ENCODE assay signal across 13 cellular contexts in the genomic region with DNA sequence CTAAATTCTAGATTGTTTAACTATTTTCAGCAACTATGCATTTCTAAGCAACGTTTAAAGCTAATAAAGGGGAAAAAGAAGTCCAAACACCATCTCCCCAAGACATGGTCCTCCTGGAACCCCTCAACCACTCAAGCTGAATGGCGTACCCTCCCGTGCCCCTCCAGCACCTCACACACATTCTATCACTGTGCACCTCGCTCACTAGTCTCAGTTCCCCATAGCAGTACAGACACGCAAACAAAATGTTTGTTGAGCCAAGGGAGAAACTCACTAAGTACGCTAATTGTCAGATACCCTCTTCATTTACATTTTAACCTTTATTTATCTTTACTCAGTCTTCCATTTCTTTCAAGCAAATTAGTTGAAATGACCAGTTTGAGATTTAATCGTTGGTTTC. TPM values are rescaled to one million over a fixed set of nuclear protein-coding genes. Genes with fewer than 3 reads are reported as not detected.
DNase-seq lines count a peak whose midpoint lies in the region; ATAC-seq lines count a peak whose summit lies in the region.
"Had no signal": no experiment of that assay in that cellular context is flagged by ENCODE, and none has a peak within 500 bp of the region (broad histone marks: within the 10 kb centered on the region; RNA-seq: fewer than 3 reads in every experiment).

No MANE protein-coding gene starts in this region.

- peaks cover 23% of the 10 kb centered on the region for H3K4me1 Mint-ChIP-seq in memory B cell
- H3K4me1 Mint-ChIP-seq in activated T-helper 1 cell treated with anti-CD3 and anti-CD28 coated beads, Interleukin-12 subunit alpha, Interleukin-12 subunit beta, Interleukin-2, Interleukin-4 antibody, amounts not matched to agents 30 ng/mL and 10 ng/mL and 1 ng/mL, durations not matched to agents 14 hours and 24 hours and 36 hours (ENCODE audit: low read depth) = no peaks in the 10 kb centered on the region
- peaks cover 28% of the 10 kb centered on the region for H3K4me1 Mint-ChIP-seq in activated T-cell treated with anti-CD3 and anti-CD28 coated beads, Interleukin-2, amount 50 U/mL, for 72 hours (ENCODE audit: low read depth)
- H3K4me1 Mint-ChIP-seq: neural progenitor cell had no signal

- intact Hi-C loops in activated T-helper 1 cell treated with anti-CD3 and anti-CD28 coated beads, Interleukin-12 subunit alpha, Interleukin-12 subunit beta, Interleukin-2, Interleukin-4 antibody, amounts not matched to agents 30 ng/mL and 10 ng/mL and 1 ng/mL, durations not matched to agents 14 hours and 24 hours and 36 hours (cut with micrococcal nuclease) = no loop called here

- no peaks in the 10 kb centered on the region for H3K36me3 Mint-ChIP-seq in memory B cell
- H3K36me3 Mint-ChIP-seq in activated T-helper 1 cell treated with anti-CD3 and anti-CD28 coated beads, Interleukin-12 subunit alpha, Interleukin-12 subunit beta, Interleukin-2, Interleukin-4 antibody, amounts not matched to agents 30 ng/mL and 10 ng/mL and 1 ng/mL, durations not matched to agents 14 hours and 24 hours and 36 hours (ENCODE audit: low read depth) = peaks cover 7% of the 10 kb centered on the region
- no peaks in the 10 kb centered on the region for H3K36me3 Mint-ChIP-seq in activated T-cell treated with anti-CD3 and anti-CD28 coated beads, Interleukin-2, amount 50 U/mL, for 72 hours (ENCODE audit: insufficient read depth in 2 of 2)

- peak; percentile 57 for ATAC-seq in GM18861 (IDR thresholded peaks at IDR 0.05; ENCODE audit: unreplicated experiment)
- ATAC-seq in GM21619 (IDR thresholded peaks at IDR 0.05; ENCODE audit: unreplicated experiment) = peak; percentile 67
- ATAC-seq in HG03196 (IDR thresholded peaks at IDR 0.05; ENCODE audit: unreplicated experiment) = peak; percentile 58
- ATAC-seq in memory B cell (ENCODE audit: low read depth) = peak; percentile 90
- no peak for ATAC-seq in activated T-cell treated with anti-CD3 and anti-CD28 coated beads, Interleukin-2, amount 50 U/mL, for 72 hours (replicated peaks in 1 of 2)

- peak overlapping the region; percentile 17 for H3K27ac Mint-ChIP-seq in memory B cell
- H3K27ac Mint-ChIP-seq in activated T-helper 1 cell treated with anti-CD3 and anti-CD28 coated beads, Interleukin-12 subunit alpha, Interleukin-12 subunit beta, Interleukin-2, Interleukin-4 antibody, amounts not matched to agents 30 ng/mL and 10 ng/mL and 1 ng/mL, durations not matched to agents 14 hours and 24 hours and 36 hours = no peak overlapping the region
- no peak overlapping the region for H3K27ac Mint-ChIP-seq in activated T-cell treated with anti-CD3 and anti-CD28 coated beads, Interleukin-2, amount 50 U/mL, for 72 hours
- H3K27ac Mint-ChIP-seq: HFFc6, neural progenitor cell had no signal

- no peaks in the 10 kb centered on the region for H3K9me3 Mint-ChIP-seq in memory B cell
- no peaks in the 10 kb centered on the region for H3K9me3 Mint-ChIP-seq in activated T-helper 1 cell treated with anti-CD3 and anti-CD28 coated beads, Interleukin-12 subunit alpha, Interleukin-12 subunit beta, Interleukin-2, Interleukin-4 antibody, amounts not matched to agents 30 ng/mL and 10 ng/mL and 1 ng/mL, durations not matched to agents 14 hours and 24 hours and 36 hours
- H3K9me3 Mint-ChIP-seq in activated T-cell treated with anti-CD3 and anti-CD28 coated beads, Interleukin-2, amount 50 U/mL, for 72 hours = no peaks in the 10 kb centered on the region
- H3K9me3 Mint-ChIP-seq: HFFc6, neural progenitor cell had no signal

- peak overlapping the region; percentile 6 for H3K4me3 Mint-ChIP-seq in memory B cell
- H3K4me3 Mint-ChIP-seq in activated T-helper 1 cell treated with anti-CD3 and anti-CD28 coated beads, Interleukin-12 subunit alpha, Interleukin-12 subunit beta, Interleukin-2, Interleukin-4 antibody, amounts not matched to agents 30 ng/mL and 10 ng/mL and 1 ng/mL, durations not matched to agents 14 hours and 24 hours and 36 hours = no peak overlapping the region
- no peak overlapping the region for H3K4me3 Mint-ChIP-seq in activated T-cell treated with anti-CD3 and anti-CD28 coated beads, Interleukin-2, amount 50 U/mL, for 72 hours
- H3K4me3 Mint-ChIP-seq: HFFc6, neural progenitor cell had no signal

- DNase-seq in memory B cell (ENCODE audit: low spot score in 2 of 2) (no peak), cortex of kidney (lab: John Stamatoyannopoulos, UW) (no peak)
- no peak for DNase-seq in activated T-helper 1 cell treated with anti-CD3 and anti-CD28 coated beads, Interleukin-12 subunit alpha, Interleukin-12 subunit beta, Interleukin-2, Interleukin-4 antibody, amounts not matched to agents 30 ng/mL and 10 ng/mL and 1 ng/mL, durations not matched to agents 14 hours and 24 hours and 36 hours (ENCODE audit: low spot score)
- no peak for DNase-seq in activated T-cell treated with anti-CD3 and anti-CD28 coated beads, Interleukin-2, amount 50 U/mL, for 72 hours
- no peak for DNase-seq in effector CD8-positive, alpha-beta T cell (lab: John Stamatoyannopoulos, UW)
- DNase-seq: amygdala, HFFc6, Kasumi-1, left ventricle myocardium inferior had no signal

- no peaks in the 10 kb centered on the region for H3K27me3 Mint-ChIP-seq in memory B cell
- no peaks in the 10 kb centered on the region for H3K27me3 Mint-ChIP-seq in activated T-helper 1 cell treated with anti-CD3 and anti-CD28 coated beads, Interleukin-12 subunit alpha, Interleukin-12 subunit beta, Interleukin-2, Interleukin-4 antibody, amounts not matched to agents 30 ng/mL and 10 ng/mL and 1 ng/mL, durations not matched to agents 14 hours and 24 hours and 36 hours (ENCODE audit: insufficient read depth)
- no peaks in the 10 kb centered on the region for H3K27me3 Mint-ChIP-seq in activated T-cell treated with anti-CD3 and anti-CD28 coated beads, Interleukin-2, amount 50 U/mL, for 72 hours (ENCODE audit: low read depth)

RNA-seq across cellular contexts. Expression of gene ACAP2, which starts 48.8 kb away (rescaled TPM):
- 38.2 and 46.3 TPM in 2 replicates for total RNA-seq in activated T-helper 1 cell treated with anti-CD3 and anti-CD28 coated beads, Interleukin-12 subunit alpha, Interleukin-12 subunit beta, Interleukin-2, Interleukin-4 antibody, amounts not matched to agents 30 ng/mL and 10 ng/mL and 1 ng/mL, durations not matched to agents 14 hours and 24 hours and 36 hours
- 10 to 100 TPM; 63.0 to 67.5 TPM for total RNA-seq in activated T-cell treated with anti-CD3 and anti-CD28 coated beads, Interleukin-2, amount 50 U/mL, for 72 hours

Comparison
In these comparisons a context has a peak if more than half of its experiments do, and no peak if none do; other contexts are left out.
1. ATAC-seq: peak in GM18861 (single experiment), GM21619 (single experiment), HG03196 (single experiment) and memory B cell (single experiment); none in activated T-cell treated with anti-CD3 and anti-CD28 coated beads, Interleukin-2, amount 50 U/mL, for 72 hours (0 of 2).